10 cellular contexts compared by ENCODE assay signal in the genomic region with DNA sequence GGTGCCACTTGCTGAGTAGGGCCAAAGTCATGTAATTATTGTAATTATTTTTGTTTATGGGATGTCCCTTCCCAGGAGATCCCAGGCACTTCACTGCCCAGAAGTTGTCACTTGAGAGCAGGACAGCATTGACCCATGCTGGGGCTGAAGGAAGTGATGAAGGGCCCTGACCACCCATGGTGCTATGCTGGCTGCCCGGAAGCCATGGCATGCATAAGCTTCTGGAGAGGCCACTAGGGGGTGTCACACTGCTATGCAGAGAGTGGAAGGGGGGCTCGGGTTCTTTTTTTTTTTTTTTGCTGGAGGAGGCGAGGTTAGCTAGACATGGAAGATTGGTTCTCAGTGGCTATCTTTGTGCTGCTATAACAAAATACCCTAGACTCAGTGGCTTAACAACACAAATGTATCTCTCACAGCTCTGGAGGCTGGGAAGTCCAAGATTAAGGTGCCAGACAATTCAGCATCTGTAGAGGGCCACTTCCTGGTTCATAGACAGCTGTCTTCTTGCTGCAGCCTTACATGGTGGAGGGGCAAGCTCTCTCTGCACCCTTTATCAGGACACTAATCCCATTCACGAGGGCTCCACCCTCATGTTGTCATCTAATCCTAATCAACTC.
DNase-seq lines count a peak whose midpoint lies in the region; ATAC-seq and TF ChIP-seq lines count a peak whose summit lies in the region.
"Had no signal": no experiment of that assay in that cellular context is flagged by ENCODE, and none has a peak within 500 bp of the region (broad histone marks: within the 10 kb centered on the region; RNA-seq: fewer than 3 reads in every experiment).

No MANE protein-coding gene starts in this region.

- ATAC-seq in HG03469 (IDR thresholded peaks at IDR 0.05; ENCODE audit: unreplicated experiment), result no peak

- no peaks in the 10 kb centered on the region for H3K4me1 ChIP-seq in PC-9 (replicated peaks; ENCODE audit: insufficient read depth)

- no peak overlapping the region for H3K27ac ChIP-seq in PC-9

- TF ChIP-seq CTCF in GM12864 (IDR thresholded peaks at IDR 0.05; ENCODE audit: low read depth, low read length, missing control alignments), result peak; percentile 70
- peak; percentile 58 for TF ChIP-seq CTCF in PC-9 (conservative IDR thresholded peaks at IDR 0.05)

- H3K36me3 Mint-ChIP-seq in activated CD4-positive, alpha-beta T cell treated with anti-CD3 and anti-CD28 coated beads, Interleukin-2, amount 10 ng/mL, durations not matched to agents 7 days and 5 days (ENCODE audit: low read depth), result no peaks in the 10 kb centered on the region

- H3K4me3 ChIP-seq in GM12864 (ENCODE audit: low read depth, low read length), result no peak overlapping the region
- no peak overlapping the region for H3K4me3 ChIP-seq in PC-9
- H3K4me3 ChIP-seq: lung had no signal

- DNase-seq in GM12864 (ENCODE audit: low read depth) (no peak), H4 (ENCODE audit: low spot score) (peak; percentile 46), PC-9 (no peak), iPS-NIHi7 (ENCODE audit: extremely low spot score) (peak; percentile 83), G401 (ENCODE audit: low spot score) (no peak), Ammon's horn (ENCODE audit: low spot score) (no peak)
- no peak for DNase-seq in activated CD4-positive, alpha-beta T cell treated with anti-CD3 and anti-CD28 coated beads, Interleukin-2, amount 10 ng/mL, durations not matched to agents 7 days and 5 days
- DNase-seq: trophoblast cell had no signal

- H3K36me3 ChIP-seq in PC-9 (ENCODE audit: low read depth), result no peaks in the 10 kb centered on the region

- H3K4me2 ChIP-seq in PC-9, result no peak overlapping the region

- H3K4me3 Mint-ChIP-seq in activated CD4-positive, alpha-beta T cell treated with anti-CD3 and anti-CD28 coated beads, Interleukin-2, amount 10 ng/mL, durations not matched to agents 7 days and 5 days, result no peak overlapping the region

- no peaks in the 10 kb centered on the region for H3K27me3 ChIP-seq in PC-9 (ENCODE audit: insufficient read depth, low read depth)

- no peaks in the 10 kb centered on the region for H3K79me2 ChIP-seq in PC-9 (ENCODE audit: low read depth)

- no peak overlapping the region for H3K27ac Mint-ChIP-seq in activated CD4-positive, alpha-beta T cell treated with anti-CD3 and anti-CD28 coated beads, Interleukin-2, amount 10 ng/mL, durations not matched to agents 7 days and 5 days

- no peaks in the 10 kb centered on the region for H3K9me3 ChIP-seq in PC-9 (ENCODE audit: insufficient read depth, low read depth)

- H3K9me2 ChIP-seq in PC-9 (ENCODE audit: insufficient read depth), result no peaks in the 10 kb centered on the region

- CTCF ChIA-PET in PC-9 (lab: Charles Lee), result interaction anchor here (0.6 to 1.7 kb wide), 5 partner anchors 19 to 222 kb away, joined by 3 to 12 read pairs (median 4); no protein-coding TSS in a partner anchor
- CTCF ChIA-PET in activated CD4-positive, alpha-beta T cell treated with anti-CD3 and anti-CD28 coated beads, Interleukin-2, amount 10 ng/mL, durations not matched to agents 7 days and 5 days (lab: Charles Lee), result interaction anchor here (1.4 kb wide), 1 partner anchor 13 kb away, joined by 3 read pairs; no protein-coding TSS in a partner anchor

- H4K20me1 ChIP-seq in PC-9 (ENCODE audit: insufficient read depth), result no peaks in the 10 kb centered on the region

- POLR2A ChIA-PET in PC-9 (lab: Charles Lee; ENCODE audit: unreplicated experiment), result no interaction called here
- POLR2A ChIA-PET in activated CD4-positive, alpha-beta T cell treated with anti-CD3 and anti-CD28 coated beads, Interleukin-2, amount 10 ng/mL, durations not matched to agents 7 days and 5 days (lab: Charles Lee), result no interaction called here

- in situ Hi-C loops in G401 (cut with HindIII; ENCODE audit: low sequenced_read_pairs), result no loop called here

- no TSS peak for BruUV-seq in PC-9 (replicated peaks; lab: Mats Ljungman, UMichigan)

- H3K9me3 Mint-ChIP-seq in activated CD4-positive, alpha-beta T cell treated with anti-CD3 and anti-CD28 coated beads, Interleukin-2, amount 10 ng/mL, durations not matched to agents 7 days and 5 days, result no peaks in the 10 kb centered on the region

- no peaks in the 10 kb centered on the region for H3F3A ChIP-seq in PC-9 (ENCODE audit: insufficient read depth, low read depth)

- peaks cover 2% of the 10 kb centered on the region for H3K27me3 Mint-ChIP-seq in activated CD4-positive, alpha-beta T cell treated with anti-CD3 and anti-CD28 coated beads, Interleukin-2, amount 10 ng/mL, durations not matched to agents 7 days and 5 days

- H2AFZ ChIP-seq in PC-9, result no peak overlapping the region

- intact Hi-C loops in PC-9 (cut with micrococcal nuclease; ENCODE audit: unreplicated experiment), result loop anchor here (2.0 kb wide), 1 partner anchor 150 kb away; no protein-coding TSS in a partner anchor

- H3K4me1 Mint-ChIP-seq in activated CD4-positive, alpha-beta T cell treated with anti-CD3 and anti-CD28 coated beads, Interleukin-2, amount 10 ng/mL, durations not matched to agents 7 days and 5 days, result no peaks in the 10 kb centered on the region

Comparison
In these comparisons a context has a peak if more than half of its experiments do, and no peak if none do; other contexts are left out.
1. DNase-seq: peak in H4 (single experiment) and iPS-NIHi7 (single experiment); none in GM12864 (single experiment), PC-9 (0 of 2), activated CD4-positive, alpha-beta T cell treated with anti-CD3 and anti-CD28 coated beads, Interleukin-2, amount 10 ng/mL, durations not matched to agents 7 days and 5 days (single experiment), G401 (single experiment) and Ammon's horn (single experiment).